18 cellular contexts compared by ENCODE assay signal in the genomic region with DNA sequence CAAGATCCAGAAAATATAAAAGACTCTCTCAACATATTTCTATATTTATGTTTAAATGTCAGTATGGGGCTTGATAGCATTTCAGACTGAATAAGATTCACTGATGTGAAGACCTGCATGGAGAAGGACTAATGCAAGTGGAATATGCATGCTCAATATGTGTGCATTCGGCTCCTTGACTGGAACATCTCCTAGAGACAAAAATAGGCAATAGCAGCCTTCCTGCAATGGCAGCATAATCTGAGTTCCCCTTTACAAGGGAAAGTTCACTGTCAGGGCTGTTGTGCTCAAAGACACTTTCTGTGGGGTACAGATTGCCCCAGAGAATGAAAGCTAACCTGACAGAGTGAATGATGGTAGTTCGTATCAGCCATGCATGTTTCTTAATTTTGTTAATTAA. TPM values are rescaled to one million over a fixed set of nuclear protein-coding genes. Genes with fewer than 3 reads are reported as not detected.
A peak's percentile ranks its signal among the peaks of the same experiment; 100 is the strongest.
DNase-seq lines count a peak whose midpoint lies in the region; TF ChIP-seq lines count a peak whose summit lies in the region.
"Had no signal": no experiment of that assay in that cellular context is flagged by ENCODE, and none has a peak within 500 bp of the region (broad histone marks: within the 10 kb centered on the region; RNA-seq: fewer than 3 reads in every experiment).

No MANE protein-coding gene starts in this region.

- no peak overlapping the region for H3K27ac Mint-ChIP-seq in endodermal cell
- H3K27ac Mint-ChIP-seq in HFFc6: no peak overlapping the region
- H3K27ac Mint-ChIP-seq in CD4-positive, alpha-beta memory T cell: peak overlapping the region in 3 of 7 donors; percentile 3 to 65 (median 37)
- H3K27ac Mint-ChIP-seq: memory B cell, natural killer cell had no signal

- H3K27ac ChIP-seq in GM23248 (no peak overlapping the region), SK-N-SH (ENCODE audit: low read depth in 2 of 2, low read length in 1 of 2) (peak overlapping the region in 1 of 2 experiments; percentile 47; a peak in 2 of 4 replicates), endodermal cell (ENCODE audit: low read depth, low read length) (no peak overlapping the region)
- H3K27ac ChIP-seq in CD4-positive, alpha-beta memory T cell (ENCODE audit: low read depth, low read length): no peak overlapping the region
- H3K27ac ChIP-seq: cardiac muscle cell, esophagus muscularis mucosa, heart right ventricle, SK-N-MC, testis had no signal

- H3K9me3 ChIP-seq in BE2C: no peaks in the 10 kb centered on the region
- H3K9me3 ChIP-seq in GM23248 (ENCODE audit: low read depth): no peaks in the 10 kb centered on the region
- H3K9me3 ChIP-seq in SK-N-SH: no peaks in the 10 kb centered on the region
- H3K9me3 ChIP-seq in endodermal cell (ENCODE audit: control insufficient read depth, low read length): no peaks in the 10 kb centered on the region
- H3K9me3 ChIP-seq in CD4-positive, alpha-beta memory T cell (ENCODE audit: control insufficient read depth in 1 of 2, low read length in 2 of 2): no peaks in the 10 kb centered on the region
- H3K9me3 ChIP-seq: esophagus muscularis mucosa, testis had no signal

- in situ Hi-C loops in GM23248 (cut with MboI): loop anchor here (10.0 kb wide), 1 partner anchor 305 kb away; no protein-coding TSS in a partner anchor

- H3K36me3 Mint-ChIP-seq in endodermal cell (ENCODE audit: low read depth): no peaks in the 10 kb centered on the region
- H3K36me3 Mint-ChIP-seq in HFFc6 (ENCODE audit: low read depth): no peaks in the 10 kb centered on the region
- H3K36me3 Mint-ChIP-seq in CD4-positive, alpha-beta memory T cell: peaks cover 39 to 41% of the 10 kb centered on the region in 2 donors
- H3K36me3 Mint-ChIP-seq: memory B cell, natural killer cell had no signal

- H3K79me2 ChIP-seq in GM23248 (ENCODE audit: insufficient read depth): no peaks in the 10 kb centered on the region
- no peaks in the 10 kb centered on the region for H3K79me2 ChIP-seq in SK-N-SH (ENCODE audit: insufficient read depth)

- peak; percentile 22; the same call in 1 of the 2 replicates for TF ChIP-seq RAD21 in SK-N-SH (IDR thresholded peaks at IDR 0.05; ENCODE audit: low read length)

- TF ChIP-seq CTCF in BE2C (IDR thresholded peaks at IDR 0.05; ENCODE audit: low read depth, low read length) (peak; percentile 26; the same call in 1 of the 2 replicates), SK-N-SH (IDR thresholded peaks at IDR 0.05) (peak; percentile 21; the same call in 1 of the 2 replicates), endodermal cell (conservative IDR thresholded peaks at IDR 0.05) (peak; percentile 32), HFFc6 (IDR thresholded peaks at IDR 0.05) (no peak)

- no peaks in the 10 kb centered on the region for H3F3A ChIP-seq in GM23248 (ENCODE audit: insufficient read depth)
- H3F3A ChIP-seq in SK-N-SH (replicated peaks; ENCODE audit: insufficient read depth): no peaks in the 10 kb centered on the region

- H3K4me2 ChIP-seq in GM23248 (ENCODE audit: unreplicated experiment) (no peak overlapping the region), SK-N-SH (no peak overlapping the region)

- H2AFZ ChIP-seq in GM23248 (no peak overlapping the region), SK-N-SH (ENCODE audit: low read depth) (no peak overlapping the region)

- H3K36me3 ChIP-seq in BE2C (peaks cover 28% of the 10 kb centered on the region), GM23248 (ENCODE audit: low read depth) (no peaks in the 10 kb centered on the region), SK-N-SH (replicated peaks in 1 of 2; ENCODE audit: control insufficient read depth in 1 of 2, insufficient read depth in 2 of 2, low read length in 1 of 2) (no peaks in the 10 kb centered on the region), endodermal cell (ENCODE audit: control insufficient read depth, insufficient read depth, low read length) (no peaks in the 10 kb centered on the region)
- H3K36me3 ChIP-seq in CD4-positive, alpha-beta memory T cell (ENCODE audit: insufficient read depth, low read length): peaks cover 10% of the 10 kb centered on the region
- H3K36me3 ChIP-seq: cardiac muscle cell, esophagus muscularis mucosa, heart right ventricle had no signal

- H3K4me3 ChIP-seq in BE2C (ENCODE audit: low read depth, low read length) (no peak overlapping the region), GM23248 (no peak overlapping the region), SK-N-SH (ENCODE audit: low read depth in 2 of 2, low read length in 1 of 2) (no peak overlapping the region), endodermal cell (ENCODE audit: low read length) (no peak overlapping the region)
- no peak overlapping the region for H3K4me3 ChIP-seq in CD4-positive, alpha-beta memory T cell (ENCODE audit: low read length in 2 of 2)
- H3K4me3 ChIP-seq: cardiac muscle cell, esophagus muscularis mucosa, heart right ventricle, SK-N-MC, testis had no signal

- POLR2A ChIA-PET in SK-N-SH (lab: Yijun Ruan, JAX): no interaction called here
- POLR2A ChIA-PET in CD4-positive, alpha-beta memory T cell (lab: Charles Lee; ENCODE audit: partially characterized antibody): no interaction called here

- CTCF ChIA-PET in SK-N-SH (lab: Yijun Ruan, JAX): interaction anchor here (0.7 to 4.0 kb wide), 3 partner anchors 8 to 314 kb away, joined by 3 to 19 read pairs (median 3); no protein-coding TSS in a partner anchor
- CTCF ChIA-PET in CD4-positive, alpha-beta memory T cell (lab: Charles Lee; ENCODE audit: partially characterized antibody): no interaction called here

- intact Hi-C loops in CD4-positive, alpha-beta memory T cell (cut with micrococcal nuclease): no loop called here

- DNase-seq in BE2C (no peak), GM23248 (peak; percentile 9), SK-N-SH (no peak), endodermal cell (no peak), HFFc6 (no peak), HPDE6-E6E7 (ENCODE audit: extremely low spot score) (no peak)
- no peak for DNase-seq in NK-92 treated with Interleukin-12 subunit alpha and Interleukin-12 subunit beta, amount 100 ng/mL, for 24 hours (lab: John Stamatoyannopoulos, UW)
- no peak for DNase-seq in CD4-positive, alpha-beta memory T cell
- DNase-seq: activated naive CD8-positive, alpha-beta T cell treated with anti-CD3 and anti-CD28 coated beads for 36 hours; Caco-2; heart right ventricle; natural killer cell; NCI-H1436; testis had no signal

- peaks cover 2% of the 10 kb centered on the region for H3K9me3 Mint-ChIP-seq in endodermal cell
- no peaks in the 10 kb centered on the region for H3K9me3 Mint-ChIP-seq in HFFc6
- H3K9me3 Mint-ChIP-seq in CD4-positive, alpha-beta memory T cell: no peaks in the 10 kb centered on the region

- WGBS in GM23248 (ENCODE audit: low coverage in 1 of 2, low lambda C conversion rate in 2 of 2, missing lambda C conversion rate in 2 of 2), 2 experiments: 37 to 61% methylated on average over 2 of the region's 2 CpGs
- 53% methylated on average over 2 of the region's 2 CpGs for WGBS in SK-N-SH (ENCODE audit: low lambda C conversion rate)
- WGBS in endodermal cell (ENCODE audit: insufficient coverage in 1 of 2, insufficient read length in 1 of 2), 2 experiments: 38 to 73% methylated on average over 1 to 2 of the region's 2 CpGs

- H3K4me1 Mint-ChIP-seq in endodermal cell (no peaks in the 10 kb centered on the region), HFFc6 (ENCODE audit: low read depth) (no peaks in the 10 kb centered on the region)
- H3K4me1 Mint-ChIP-seq in CD4-positive, alpha-beta memory T cell: peaks cover 4 to 12% (median 8%) of the 10 kb centered on the region in 4 donors
- H3K4me1 Mint-ChIP-seq: natural killer cell had no signal

- H3K27me3 Mint-ChIP-seq in endodermal cell (ENCODE audit: insufficient read depth) (no peaks in the 10 kb centered on the region), HFFc6 (ENCODE audit: insufficient read depth) (no peaks in the 10 kb centered on the region)
- H3K27me3 Mint-ChIP-seq in CD4-positive, alpha-beta memory T cell: no peaks in the 10 kb centered on the region
- H3K27me3 Mint-ChIP-seq: activated naive CD8-positive, alpha-beta T cell treated with anti-CD3 and anti-CD28 coated beads for 36 hours; memory B cell had no signal

- H4K20me1 ChIP-seq in GM23248 (ENCODE audit: insufficient read depth) (no peaks in the 10 kb centered on the region), SK-N-SH (ENCODE audit: insufficient read depth) (no peaks in the 10 kb centered on the region)

- no peak for TF ChIP-seq EP300 in SK-N-SH (IDR thresholded peaks at IDR 0.05; ENCODE audit: borderline replicate concordance in 1 of 2, low read depth in 1 of 2, low read length in 1 of 2)

- H3K4me1 ChIP-seq in BE2C: peaks cover 11% of the 10 kb centered on the region
- H3K4me1 ChIP-seq in GM23248 (ENCODE audit: insufficient read depth): no peaks in the 10 kb centered on the region
- peaks cover 0 to 15% of the 10 kb centered on the region in 2 experiments; a peak in 2 of 4 replicates for H3K4me1 ChIP-seq in SK-N-SH (ENCODE audit: control insufficient read depth in 1 of 2, insufficient read depth in 2 of 2, low read depth in 1 of 2, low read length in 1 of 2)
- H3K4me1 ChIP-seq in endodermal cell (ENCODE audit: control insufficient read depth, insufficient read depth, low read length): no peaks in the 10 kb centered on the region
- no peaks in the 10 kb centered on the region for H3K4me1 ChIP-seq in CD4-positive, alpha-beta memory T cell (ENCODE audit: insufficient read depth, low read length)
- H3K4me1 ChIP-seq: Caco-2, esophagus muscularis mucosa had no signal

- H3K27me3 ChIP-seq in BE2C: no peaks in the 10 kb centered on the region
- no peaks in the 10 kb centered on the region for H3K27me3 ChIP-seq in GM23248 (replicated peaks; ENCODE audit: insufficient read depth)
- H3K27me3 ChIP-seq in SK-N-SH (ENCODE audit: insufficient read depth): no peaks in the 10 kb centered on the region
- no peaks in the 10 kb centered on the region for H3K27me3 ChIP-seq in endodermal cell (ENCODE audit: control insufficient read depth, insufficient read depth, low read length, poor library complexity, severe bottlenecking)
- no peaks in the 10 kb centered on the region for H3K27me3 ChIP-seq in CD4-positive, alpha-beta memory T cell (ENCODE audit: insufficient read depth, low read length)
- H3K27me3 ChIP-seq: cardiac muscle cell, esophagus muscularis mucosa, heart right ventricle, testis had no signal

- H3K9me2 ChIP-seq in GM23248 (ENCODE audit: insufficient read depth) (no peaks in the 10 kb centered on the region), SK-N-SH (no peaks in the 10 kb centered on the region)

- H3K4me3 Mint-ChIP-seq in endodermal cell (no peak overlapping the region), HFFc6 (no peak overlapping the region)
- no peak overlapping the region for H3K4me3 Mint-ChIP-seq in CD4-positive, alpha-beta memory T cell
- H3K4me3 Mint-ChIP-seq: activated naive CD8-positive, alpha-beta T cell treated with anti-CD3 and anti-CD28 coated beads for 36 hours; memory B cell; natural killer cell had no signal

- H3K9ac ChIP-seq in GM23248: no peak overlapping the region
- no peak overlapping the region for H3K9ac ChIP-seq in SK-N-SH
- H3K9ac ChIP-seq in endodermal cell (ENCODE audit: extremely low read depth, low read length, poor library complexity, severe bottlenecking): no peak overlapping the region

RNA-seq across cellular contexts. Expression of gene STARD4, which starts 42.4 kb away (rescaled TPM):
- 41.1 TPM for polyA plus RNA-seq in BE2C (2012; ENCODE audit: insufficient read depth, insufficient read length, low read depth)
- total RNA-seq in GM23248 (2014; rRNA removed; shearing (Covaris generic)): 40.1 and 45.3 TPM in 2 replicates
- polyA plus RNA-seq in GM23248 (2016; fragmentation: Nextera tagmentation; extraction: Ambion mirVana) (21.1 and 24.4 TPM in 2 replicates), SK-N-SH (2012; rRNA removed) (10.0 and 11.0 TPM in 2 replicates)
- polyA plus RNA-seq in SK-N-SH (2012; cell fraction: cytosol; rRNA removed): 13.2 and 16.1 TPM in 2 replicates
- 8.9 and 18.8 TPM in 2 replicates for polyA plus RNA-seq in SK-N-SH (2012; cell fraction: nucleus; rRNA removed)
- 10 to 100 TPM; 29.5 to 40.7 TPM for total RNA-seq in endodermal cell
- polyA plus RNA-seq in endodermal cell (2013, experiment 1 of 2): 72.9 TPM
- 74.9 TPM for polyA plus RNA-seq in endodermal cell (2013, experiment 2 of 2)
- total RNA-seq in HFFc6 (2021; fragmentation: NEBNext Ultra II Directional; extraction: Animal tissue kit (Norgen Biotek cat#: 25700)): 10 to 100 TPM; 18.0 to 26.4 (median 24.4) TPM
- total RNA-seq in CD4-positive, alpha-beta memory T cell: 10 to 100 TPM; 12.4 to 17.2 TPM
- polyA plus RNA-seq in CD4-positive, alpha-beta memory T cell: 1 to 10 TPM; 4.5 to 5.5 TPM
